Comparison of ENCODE assay signal across 8 cellular contexts in genomic region chr1:155084722-155085503, GRCh38. TPM values are rescaled to one million over a fixed set of nuclear protein-coding genes. Genes with fewer than 3 reads are reported as not detected.
DNase-seq lines count a peak whose midpoint lies in the region; ATAC-seq and TF ChIP-seq lines count a peak whose summit lies in the region.

No MANE protein-coding gene starts in this region.

- H3K9me3 ChIP-seq in OCI-LY7 (ENCODE audit: low read length): no peaks in the 10 kb centered on the region

- BruUV-seq in OCI-LY7 (replicated peaks; lab: Mats Ljungman, UMichigan): no TSS peak

- CTCF ChIA-PET in OCI-LY7 (lab: Charles Lee; ENCODE audit: unreplicated experiment): interaction anchor here (0.6 to 1.9 kb wide), 6 partner anchors 15 to 108 kb away, joined by 3 to 11 read pairs (median 8); no protein-coding TSS in a partner anchor

- no peaks in the 10 kb centered on the region for H4K20me1 ChIP-seq in OCI-LY7 (ENCODE audit: insufficient read depth, low read length)

- intact Hi-C loops in OCI-LY7 (cut with micrococcal nuclease; ENCODE audit: unreplicated experiment): loop anchor here (1.0 to 2.0 kb wide), 5 partner anchors 23 to 416 kb away; partner anchors contain the start of gene ZBTB7B

- POLR2A ChIA-PET in OCI-LY7 (lab: Charles Lee): interaction anchor here (0.6 to 1.0 kb wide), 2 partner anchors 13 to 21 kb away, joined by 5 to 8 read pairs; partner anchors contain the start of gene EFNA4

- no peaks in the 10 kb centered on the region for H3K36me3 ChIP-seq in OCI-LY7 (ENCODE audit: insufficient read depth, low read length)

- peak overlapping the region; percentile 87 for H3K27ac ChIP-seq in OCI-LY7 (ENCODE audit: low read depth, low read length, poor library complexity, severe bottlenecking)

- H3K9me3 Mint-ChIP-seq in IgD-negative memory B cell: peaks cover 0 to 1% (median 0%) of the 10 kb centered on the region in 3 donors

- H3K36me3 Mint-ChIP-seq in IgD-negative memory B cell: no peaks in the 10 kb centered on the region

- H3K4me1 Mint-ChIP-seq in IgD-negative memory B cell: peaks cover 20 to 34% (median 25%) of the 10 kb centered on the region in 3 donors

- H3K4me2 ChIP-seq in OCI-LY7 (ENCODE audit: low read length): peak overlapping the region; percentile 99

- H3K27me3 Mint-ChIP-seq in IgD-negative memory B cell: peaks cover 31% of the 10 kb centered on the region

- TF ChIP-seq CTCF in OCI-LY7 (conservative IDR thresholded peaks at IDR 0.05; ENCODE audit: low read length) (peak; percentile 87), epithelial cell of proximal tubule (conservative IDR thresholded peaks at IDR 0.05; ENCODE audit: low read depth, low read length) (peak; percentile 90)

- peak overlapping the region; percentile 88 for H2AFZ ChIP-seq in OCI-LY7 (ENCODE audit: low read length)

- H3K27ac Mint-ChIP-seq in IgD-negative memory B cell: peak overlapping the region; percentile 90 to 95 (median 92)

- H3K4me3 ChIP-seq in OCI-LY7 (ENCODE audit: low read depth, low read length, poor library complexity, severe bottlenecking): peak overlapping the region; percentile 81
- peak overlapping the region; percentile 82 for H3K4me3 ChIP-seq in epithelial cell of proximal tubule (ENCODE audit: low read depth, low read length)

- peak; percentile 65 for ATAC-seq in GM21576 (IDR thresholded peaks at IDR 0.05; ENCODE audit: unreplicated experiment)

- H3K9me2 ChIP-seq in OCI-LY7 (ENCODE audit: insufficient read depth, low read length): no peaks in the 10 kb centered on the region

- no peaks in the 10 kb centered on the region for H3K79me2 ChIP-seq in OCI-LY7 (ENCODE audit: insufficient read depth, low read depth, low read length)

- DNase-seq in DMS153 treated with DMSO at 0.1 percent for 48 hours (lab: John Stamatoyannopoulos, UW; ENCODE audit: unreplicated experiment) (peak; percentile 99), OCI-LY7 (ENCODE audit: low spot score) (peak; percentile 94), activated T-cell treated with anti-CD3 and anti-CD28 coated beads for 4 hours (peak; percentile 86), epithelial cell of proximal tubule (ENCODE audit: low read depth) (peak; percentile 45), mucosa of gallbladder (ENCODE audit: low spot score) (peak; percentile 94)
- DNase-seq in stimulated activated CD8-positive, alpha-beta memory T cell treated with anti-CD3 and anti-CD28 coated beads, Interleukin-4, amount 100 ng/mL, for 24 hours (ENCODE audit: low read depth): peak; percentile 86

- H3K4me1 ChIP-seq in OCI-LY7 (ENCODE audit: insufficient read depth, low read length, poor library complexity, severe bottlenecking): peaks cover 45% of the 10 kb centered on the region

- H3K4me3 Mint-ChIP-seq in IgD-negative memory B cell: peak overlapping the region; percentile 88 to 99 (median 94)

RNA-seq across cellular contexts. Expression of gene EFNA3, which starts 6.3 kb away (rescaled TPM):
- 1.3 TPM for polyA plus RNA-seq in IgD-negative memory B cell
- total RNA-seq in OCI-LY7 (2014; rRNA removed; shearing (Covaris generic)): 5.7 and 6.7 TPM in 2 replicates
- 4.8 and 10.8 TPM in 2 replicates for total RNA-seq in OCI-LY7 (2022)
- 1.7 and 2.8 TPM in 2 replicates for total RNA-seq in epithelial cell of proximal tubule
- total RNA-seq in mucosa of gallbladder: 2.7 TPM

RNA-seq across cellular contexts. Expression of gene EFNA4, which starts 21.4 kb away (rescaled TPM):
- 8.5 TPM for polyA plus RNA-seq in IgD-negative memory B cell
- total RNA-seq in OCI-LY7 (2014; rRNA removed; shearing (Covaris generic)): 10.5 and 11.5 TPM in 2 replicates
- total RNA-seq in OCI-LY7 (2022): 9.0 and 10.1 TPM in 2 replicates
- 10.8 and 24.9 TPM in 2 replicates for total RNA-seq in epithelial cell of proximal tubule
- 12.8 TPM for total RNA-seq in mucosa of gallbladder

RNA-seq across cellular contexts. Expression of gene ADAM15, which starts 33.8 kb away (rescaled TPM):
- polyA plus RNA-seq in IgD-negative memory B cell: 8.0 TPM
- 14.2 and 19.7 TPM in 2 replicates for total RNA-seq in OCI-LY7 (2014; rRNA removed; shearing (Covaris generic))
- total RNA-seq in OCI-LY7 (2022) (50.4 and 56.1 TPM in 2 replicates), epithelial cell of proximal tubule (164 and 266 TPM in 2 replicates), mucosa of gallbladder (146 TPM)

RNA-seq across cellular contexts. Expression of gene EFNA1, which starts 42.8 kb away (rescaled TPM):
- not detected for polyA plus RNA-seq in IgD-negative memory B cell
- not detected in 2 replicates for total RNA-seq in OCI-LY7 (2014; rRNA removed; shearing (Covaris generic))
- total RNA-seq in OCI-LY7 (2022): not detected in 2 replicates
- 26.3 and 45.3 TPM in 2 replicates for total RNA-seq in epithelial cell of proximal tubule
- 100.0 TPM for total RNA-seq in mucosa of gallbladder

RNA-seq across cellular contexts. Expression of gene SLC50A1, which starts 50.7 kb away (rescaled TPM):
- 72.9 TPM for polyA plus RNA-seq in IgD-negative memory B cell
- 11.6 and 12.3 TPM in 2 replicates for total RNA-seq in OCI-LY7 (2014; rRNA removed; shearing (Covaris generic))
- total RNA-seq in OCI-LY7 (2022) (46.1 and 48.0 TPM in 2 replicates), epithelial cell of proximal tubule (32.7 and 37.7 TPM in 2 replicates), mucosa of gallbladder (54.7 TPM)

Comparison
In these comparisons a context has a peak if more than half of its experiments do, and no peak if none do; other contexts are left out.
1. Peak in every context shown above with its lines: DNase-seq, ATAC-seq, H3K4me3 ChIP-seq and H3K27ac ChIP-seq.
2. DNase-seq: peak in every context shown above with its lines; median percentile 99 in DMS153 treated with DMSO at 0.1 percent for 48 hours; 94 in OCI-LY7; 94 in mucosa of gallbladder; 86 in activated T-cell treated with anti-CD3 and anti-CD28 coated beads for 4 hours; 86 in stimulated activated CD8-positive, alpha-beta memory T cell treated with anti-CD3 and anti-CD28 coated beads, Interleukin-4, amount 100 ng/mL, for 24 hours; 45 in epithelial cell of proximal tubule.